In genomic region chr10:87860156-87860795, GRCh38 we compare ENCODE assay signal across 8 cellular contexts. TPM values are rescaled to one million over a fixed set of nuclear protein-coding genes. Genes with fewer than 3 reads are reported as not detected.
DNase-seq lines count a peak whose midpoint lies in the region; ATAC-seq and TF ChIP-seq lines count a peak whose summit lies in the region.

No MANE protein-coding gene starts in this region.

- peaks cover 19 to 43% (median 24%) of the 10 kb centered on the region in 4 donors for H3K4me1 Mint-ChIP-seq in CD4-positive, alpha-beta memory T cell
- H3K4me1 Mint-ChIP-seq in activated T-helper 2 cell treated with anti-CD3 and anti-CD28 coated beads, Interferon-gamma antibody, Interleukin-2, Interleukin-4, amounts not matched to agents 10 μg/mL and 5 μg/mL and 100 μg/mL, durations not matched to agents 14 hours and 24 hours and 36 hours (ENCODE audit: low read depth), result peaks cover 18% of the 10 kb centered on the region

- peaks cover 0 to 3% of the 10 kb centered on the region in 2 donors for H3K27me3 Mint-ChIP-seq in CD4-positive, alpha-beta memory T cell
- H3K27me3 Mint-ChIP-seq in activated T-helper 2 cell treated with anti-CD3 and anti-CD28 coated beads, Interferon-gamma antibody, Interleukin-2, Interleukin-4, amounts not matched to agents 10 μg/mL and 5 μg/mL and 100 μg/mL, durations not matched to agents 14 hours and 24 hours and 36 hours (ENCODE audit: low read depth), result no peaks in the 10 kb centered on the region

- H3K9me3 ChIP-seq in CD4-positive, alpha-beta memory T cell (ENCODE audit: control insufficient read depth in 1 of 2, low read length in 2 of 2), result no peaks in the 10 kb centered on the region
- H3K9me3 ChIP-seq in iPS-15b (ENCODE audit: control insufficient read depth, insufficient read depth, low read length) (no peaks in the 10 kb centered on the region), transverse colon (no peaks in the 10 kb centered on the region)

- no peak for ATAC-seq in HG03460 (IDR thresholded peaks at IDR 0.05; ENCODE audit: unreplicated experiment)

- peak overlapping the region in 7 of 8 donors; percentile 1 to 59 (median 37) for H3K4me3 Mint-ChIP-seq in CD4-positive, alpha-beta memory T cell
- peak overlapping the region; percentile 13 for H3K4me3 Mint-ChIP-seq in activated T-helper 2 cell treated with anti-CD3 and anti-CD28 coated beads, Interferon-gamma antibody, Interleukin-2, Interleukin-4, amounts not matched to agents 10 μg/mL and 5 μg/mL and 100 μg/mL, durations not matched to agents 14 hours and 24 hours and 36 hours (ENCODE audit: low read depth)

- CTCF ChIA-PET in CD4-positive, alpha-beta memory T cell (lab: Charles Lee; ENCODE audit: partially characterized antibody), result interaction anchor here (0.7 to 10.6 kb wide), 17 partner anchors 9 to 695 kb away, joined by 3 to 225 read pairs (median 10); partner anchors contain the start of gene ATAD1

- no peaks in the 10 kb centered on the region for H3K36me3 ChIP-seq in CD4-positive, alpha-beta memory T cell (ENCODE audit: insufficient read depth, low read length)
- no peaks in the 10 kb centered on the region for H3K36me3 ChIP-seq in iPS-15b (ENCODE audit: control insufficient read depth, insufficient read depth, low read length)
- no peaks in the 10 kb centered on the region for H3K36me3 ChIP-seq in transverse colon

- peak; percentile 55 to 63 (median 57) for DNase-seq in CD4-positive, alpha-beta memory T cell
- DNase-seq in GM20000 (ENCODE audit: low spot score) (peak; percentile 60), NCI-H524 treated with DMSO at 0.1 percent for 48 hours (lab: John Stamatoyannopoulos, UW) (peak; percentile 18), transverse colon (no peak), posterior vena cava (ENCODE audit: low spot score) (no peak)
- no peak for DNase-seq in activated T-helper 2 cell treated with anti-CD3 and anti-CD28 coated beads, Interferon-gamma antibody, Interleukin-2, Interleukin-4, amounts not matched to agents 10 μg/mL and 5 μg/mL and 100 μg/mL, durations not matched to agents 14 hours and 24 hours and 36 hours (ENCODE audit: low spot score)

- no peak for TF ChIP-seq EP300 in transverse colon (IDR thresholded peaks at IDR 0.05; ENCODE audit: low read depth)

- WGBS in transverse colon (ENCODE audit: low coverage in 1 of 2), 2 donors, result 60 to 65% methylated on average over 1 to 3 of the region's 3 CpGs

- POLR2A ChIA-PET in CD4-positive, alpha-beta memory T cell (lab: Charles Lee; ENCODE audit: partially characterized antibody), result interaction anchor here (3.2 to 7.7 kb wide), 4 partner anchors 9 to 526 kb away, joined by 18 to 158 read pairs (median 47); partner anchors contain the start of gene ATAD1

- intact Hi-C loops in CD4-positive, alpha-beta memory T cell (cut with micrococcal nuclease), result loop anchor here (1.0 to 10.0 kb wide), 10 partner anchors 57 to 967 kb away; partner anchors contain the start of gene GLUD1
- intact Hi-C loops in activated T-helper 2 cell treated with anti-CD3 and anti-CD28 coated beads, Interferon-gamma antibody, Interleukin-2, Interleukin-4, amounts not matched to agents 10 μg/mL and 5 μg/mL and 100 μg/mL, durations not matched to agents 14 hours and 24 hours and 36 hours (cut with micrococcal nuclease), result loop anchor here (2.0 to 5.0 kb wide), 6 partner anchors 67 to 1338 kb away; partner anchors contain the start of genes STAMBPL1 and WAPL
- intact Hi-C loops in transverse colon (cut with DNase I; ENCODE audit: low total_unique reads), result no loop called here
- intact Hi-C loops in posterior vena cava (cut with DNase I), result loop anchor here in 1 of 2 donors (10.0 kb wide), 2 partner anchors 385 to 695 kb away; no protein-coding TSS in a partner anchor

- peak; percentile 53 for TF ChIP-seq CTCF in GM20000 (IDR thresholded peaks at IDR 0.05; ENCODE audit: extremely low read depth, missing control alignments)
- TF ChIP-seq CTCF in transverse colon (IDR thresholded peaks at IDR 0.05), result peak; percentile 21 to 52 (median 27)

- H3K27ac ChIP-seq in CD4-positive, alpha-beta memory T cell (ENCODE audit: low read depth, low read length), result peak overlapping the region; percentile 8
- peak overlapping the region in 1 of 4 donors; percentile 93 for H3K27ac ChIP-seq in transverse colon

- TF ChIP-seq POLR2A in transverse colon (IDR thresholded peaks at IDR 0.05), result no peak

- H3K4me3 ChIP-seq in CD4-positive, alpha-beta memory T cell (ENCODE audit: low read length in 2 of 2), result no peak overlapping the region
- H3K4me3 ChIP-seq in iPS-15b (ENCODE audit: low read depth, low read length), result peak overlapping the region; percentile 8
- H3K4me3 ChIP-seq in transverse colon, result no peak overlapping the region

- peaks cover 0 to 2% (median 0%) of the 10 kb centered on the region in 8 donors for H3K9me3 Mint-ChIP-seq in CD4-positive, alpha-beta memory T cell
- H3K9me3 Mint-ChIP-seq in activated T-helper 2 cell treated with anti-CD3 and anti-CD28 coated beads, Interferon-gamma antibody, Interleukin-2, Interleukin-4, amounts not matched to agents 10 μg/mL and 5 μg/mL and 100 μg/mL, durations not matched to agents 14 hours and 24 hours and 36 hours, result peaks cover 4% of the 10 kb centered on the region

- in situ Hi-C loops in transverse colon (cut with MboI; ENCODE audit: low pct_ligation_motif_present in 1 of 4, low pct_unique_long_range_greater_than_20kb in 1 of 4, low sequenced_read_pairs in 3 of 4), result loop anchor here (10.0 to 25.0 kb wide), 4 partner anchors 252 to 527 kb away; no protein-coding TSS in a partner anchor

- H3K36me3 Mint-ChIP-seq in CD4-positive, alpha-beta memory T cell, result peaks cover 0 to 27% of the 10 kb centered on the region in 2 donors
- peaks cover 10% of the 10 kb centered on the region for H3K36me3 Mint-ChIP-seq in activated T-helper 2 cell treated with anti-CD3 and anti-CD28 coated beads, Interferon-gamma antibody, Interleukin-2, Interleukin-4, amounts not matched to agents 10 μg/mL and 5 μg/mL and 100 μg/mL, durations not matched to agents 14 hours and 24 hours and 36 hours (ENCODE audit: low read depth)

- no peaks in the 10 kb centered on the region for H3K27me3 ChIP-seq in CD4-positive, alpha-beta memory T cell (ENCODE audit: insufficient read depth, low read length)
- H3K27me3 ChIP-seq in iPS-15b (ENCODE audit: control insufficient read depth, insufficient read depth, low read length) (peaks cover 6% of the 10 kb centered on the region), transverse colon (no peaks in the 10 kb centered on the region)

- H3K27ac Mint-ChIP-seq in CD4-positive, alpha-beta memory T cell, result peak overlapping the region; percentile 65 to 99 (median 88)
- H3K27ac Mint-ChIP-seq in activated T-helper 2 cell treated with anti-CD3 and anti-CD28 coated beads, Interferon-gamma antibody, Interleukin-2, Interleukin-4, amounts not matched to agents 10 μg/mL and 5 μg/mL and 100 μg/mL, durations not matched to agents 14 hours and 24 hours and 36 hours, result no peak overlapping the region

- no peak overlapping the region for H3K9ac ChIP-seq in iPS-15b (ENCODE audit: low read depth, low read length)

- peaks cover 17% of the 10 kb centered on the region for H3K4me1 ChIP-seq in CD4-positive, alpha-beta memory T cell (ENCODE audit: insufficient read depth, low read length)
- H3K4me1 ChIP-seq in iPS-15b (ENCODE audit: control insufficient read depth, insufficient read depth, low read length), result peaks cover 12% of the 10 kb centered on the region
- peaks cover 0 to 17% (median 10%) of the 10 kb centered on the region in 4 donors for H3K4me1 ChIP-seq in transverse colon

RNA-seq across cellular contexts. Expression of gene KLLN, which starts 3.1 kb away (rescaled TPM):
- total RNA-seq in CD4-positive, alpha-beta memory T cell, result 1 to 10 TPM; 1.0 to 1.3 TPM
- polyA plus RNA-seq in CD4-positive, alpha-beta memory T cell, result under 1 TPM in 1 of 2 donors, not detected in 1; 0.09 TPM
- total RNA-seq in activated T-helper 2 cell treated with anti-CD3 and anti-CD28 coated beads, Interferon-gamma antibody, Interleukin-2, Interleukin-4, amounts not matched to agents 10 μg/mL and 5 μg/mL and 100 μg/mL, durations not matched to agents 14 hours and 24 hours and 36 hours, result 0.55 and 0.64 TPM in 2 replicates
- total RNA-seq in transverse colon (under 1 TPM in 3 of 4 donors, not detected in 1; 0.79 to 1.00 (median 0.82) TPM), posterior vena cava (under 1 TPM; 0.38 to 0.88 TPM)

RNA-seq across cellular contexts. Expression of gene PTEN, which starts 3.1 kb away (rescaled TPM):
- 10 to 100 TPM; 78.7 to 84.8 TPM for total RNA-seq in CD4-positive, alpha-beta memory T cell
- polyA plus RNA-seq in CD4-positive, alpha-beta memory T cell, result 10 to 100 TPM; 25.1 to 36.9 TPM
- total RNA-seq in activated T-helper 2 cell treated with anti-CD3 and anti-CD28 coated beads, Interferon-gamma antibody, Interleukin-2, Interleukin-4, amounts not matched to agents 10 μg/mL and 5 μg/mL and 100 μg/mL, durations not matched to agents 14 hours and 24 hours and 36 hours, result 48.5 and 53.5 TPM in 2 replicates
- total RNA-seq in transverse colon (100 to 1,000 TPM in 3 of 4 donors, 10 to 100 TPM in 1; 78.6 to 184 (median 129) TPM), posterior vena cava (100 to 1,000 TPM in 1 of 2 donors, 10 to 100 TPM in 1; 92.2 to 144 TPM)

RNA-seq across cellular contexts. Expression of gene ATAD1, which starts 42.2 kb away (rescaled TPM):
- total RNA-seq in CD4-positive, alpha-beta memory T cell, result 10 to 100 TPM; 46.5 to 52.0 TPM
- 10 to 100 TPM; 39.6 to 41.5 TPM for polyA plus RNA-seq in CD4-positive, alpha-beta memory T cell
- 43.4 and 50.2 TPM in 2 replicates for total RNA-seq in activated T-helper 2 cell treated with anti-CD3 and anti-CD28 coated beads, Interferon-gamma antibody, Interleukin-2, Interleukin-4, amounts not matched to agents 10 μg/mL and 5 μg/mL and 100 μg/mL, durations not matched to agents 14 hours and 24 hours and 36 hours
- total RNA-seq in transverse colon, result 10 to 100 TPM in 3 of 4 donors, 1 to 10 TPM in 1; 8.6 to 43.5 (median 35.8) TPM
- 10 to 100 TPM; 45.3 to 47.3 TPM for total RNA-seq in posterior vena cava

Comparison
In these comparisons a context has a peak if more than half of its experiments do, and no peak if none do; other contexts are left out.
1. DNase-seq: peak in CD4-positive, alpha-beta memory T cell (5 of 5), GM20000 (single experiment) and NCI-H524 treated with DMSO at 0.1 percent for 48 hours (single experiment); none in activated T-helper 2 cell treated with anti-CD3 and anti-CD28 coated beads, Interferon-gamma antibody, Interleukin-2, Interleukin-4, amounts not matched to agents 10 μg/mL and 5 μg/mL and 100 μg/mL, durations not matched to agents 14 hours and 24 hours and 36 hours (single experiment), transverse colon (single experiment) and posterior vena cava (single experiment).